Comparison of ENCODE assay signal across 8 cellular contexts in the genomic region with DNA sequence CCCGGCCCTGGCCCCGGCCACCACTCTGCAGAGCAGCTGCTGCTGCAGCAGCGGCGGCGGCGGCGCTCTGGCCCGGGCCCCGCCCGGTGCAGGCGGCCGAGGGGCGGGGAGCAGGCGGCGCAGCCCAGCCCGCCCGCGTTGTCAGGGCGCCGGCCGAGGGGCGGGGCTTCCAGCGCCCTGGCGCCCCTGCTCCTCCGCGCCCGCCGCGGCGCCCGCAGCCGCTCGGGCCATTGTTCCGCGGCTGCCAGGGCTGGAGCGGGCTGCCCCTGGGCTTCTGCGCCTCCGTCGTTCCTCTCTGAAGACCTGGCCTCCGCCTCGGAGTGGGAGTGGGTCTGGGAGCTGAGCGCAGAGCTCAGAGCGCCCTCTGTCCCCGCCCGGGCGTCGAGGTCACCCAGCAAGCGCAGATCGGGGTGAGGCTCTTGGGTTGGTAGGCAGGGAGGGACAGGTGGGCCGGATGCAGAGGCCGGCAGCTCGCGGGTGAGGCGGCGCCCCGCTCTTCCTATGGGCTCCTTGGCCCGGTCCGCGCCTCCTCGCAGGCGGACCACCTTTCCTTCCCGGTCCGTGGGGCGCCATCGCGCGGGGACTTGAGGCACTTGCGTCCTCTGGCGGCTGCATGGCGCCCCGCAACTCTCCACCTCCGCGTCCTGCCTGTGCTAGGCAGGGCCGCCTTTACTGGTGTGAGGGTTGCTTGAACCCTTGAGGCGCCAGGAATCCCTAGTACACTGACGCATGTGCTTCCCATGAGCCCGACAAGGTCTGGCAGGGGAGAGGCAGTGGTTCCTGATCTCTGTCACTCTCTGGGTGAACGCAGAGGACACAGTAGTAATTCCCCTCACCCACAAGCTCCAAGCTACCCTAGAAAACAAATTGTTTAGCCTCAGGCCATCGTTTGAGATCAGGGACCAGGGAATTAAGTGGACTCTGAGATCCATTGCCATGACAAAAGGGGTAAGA. TPM values are rescaled to one million over a fixed set of nuclear protein-coding genes. Genes with fewer than 3 reads are reported as not detected.
A peak's percentile ranks its signal among the peaks of the same experiment; 100 is the strongest.
DNase-seq lines count a peak whose midpoint lies in the region; ATAC-seq, FAIRE-seq and TF ChIP-seq lines count a peak whose summit lies in the region.

A gene with protein sequence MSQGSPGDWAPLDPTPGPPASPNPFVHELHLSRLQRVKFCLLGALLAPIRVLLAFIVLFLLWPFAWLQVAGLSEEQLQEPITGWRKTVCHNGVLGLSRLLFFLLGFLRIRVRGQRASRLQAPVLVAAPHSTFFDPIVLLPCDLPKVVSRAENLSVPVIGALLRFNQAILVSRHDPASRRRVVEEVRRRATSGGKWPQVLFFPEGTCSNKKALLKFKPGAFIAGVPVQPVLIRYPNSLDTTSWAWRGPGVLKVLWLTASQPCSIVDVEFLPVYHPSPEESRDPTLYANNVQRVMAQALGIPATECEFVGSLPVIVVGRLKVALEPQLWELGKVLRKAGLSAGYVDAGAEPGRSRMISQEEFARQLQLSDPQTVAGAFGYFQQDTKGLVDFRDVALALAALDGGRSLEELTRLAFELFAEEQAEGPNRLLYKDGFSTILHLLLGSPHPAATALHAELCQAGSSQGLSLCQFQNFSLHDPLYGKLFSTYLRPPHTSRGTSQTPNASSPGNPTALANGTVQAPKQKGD (minus strand): TSS at position 69 of the 954 bp plus-strand sequence. CDS start 96 bp downstream, outside the sequence.

- H3K9me3 ChIP-seq in keratinocyte (ENCODE audit: control insufficient read depth, low read depth, low read length), result no peaks in the 10 kb centered on the region

- in situ Hi-C loops in GM18951 (cut with MboI; ENCODE audit: low sequenced_read_pairs, unreplicated experiment), result loop anchor here (25.0 kb wide), 1 partner anchor 255 kb away; a partner anchor contains a TSS

- peak; percentile 82 for ATAC-seq in HG03175 (IDR thresholded peaks at IDR 0.05; ENCODE audit: unreplicated experiment)

- H3K4me2 ChIP-seq in keratinocyte (ENCODE audit: control insufficient read depth, extremely low read depth, insufficient read depth, low read depth, low read length), result peak within 1 kb of the TSS; percentile 87

- peak within 1 kb of the TSS; percentile 95 for H2AFZ ChIP-seq in keratinocyte (ENCODE audit: control insufficient read depth, low read length)

- H3K79me2 ChIP-seq in keratinocyte (ENCODE audit: control insufficient read depth, insufficient read depth, low read length), result peaks cover 24% of the 10 kb centered on the region

- H3K27ac ChIP-seq in keratinocyte (ENCODE audit: control insufficient read depth, insufficient read depth, low read length), result peak within 1 kb of the TSS; percentile 70

- TF ChIP-seq CTCF in AG10803 (conservative IDR thresholded peaks at IDR 0.05; ENCODE audit: low read length) (peak; percentile 73), keratinocyte (optimal IDR thresholded peaks at IDR 0.05 in 1 of 3, IDR thresholded peaks at IDR 0.05 in 1 of 3, conservative IDR thresholded peaks at IDR 0.05 in 1 of 3; ENCODE audit: extremely low read depth in 1 of 3, insufficient read depth in 2 of 3, low read length in 3 of 3) (peak; percentile 78 to 98 (median 95))

- H4K20me1 ChIP-seq in keratinocyte (ENCODE audit: control insufficient read depth, extremely low read depth, insufficient read depth, low read length), result no peaks in the 10 kb centered on the region

- dilution Hi-C loops in keratinocyte (cut with MboI; ENCODE audit: extremely low pct_ligation_motif_present, low sequenced_read_pairs), result no loop called here

- peak within 1 kb of the TSS; percentile 82 for H3K9ac ChIP-seq in keratinocyte (ENCODE audit: control insufficient read depth, extremely low read depth, insufficient read depth, low read length)

- H3K9me1 ChIP-seq in keratinocyte (ENCODE audit: control insufficient read depth, extremely low read depth, insufficient read depth, low read length), result no peaks in the 10 kb centered on the region

- DNase-seq in AG10803 (ENCODE audit: low read depth) (peak; percentile 83), NCI-H345 (lab: John Stamatoyannopoulos, UW) (peak; percentile 80), keratinocyte (ENCODE audit: low read depth, low spot score) (peak; percentile 45)
- peak; percentile 77 for DNase-seq in activated CD4-positive, CD25-positive, alpha-beta regulatory T cell treated with anti-CD3 and anti-CD28 coated beads, Interleukin-2, amount 50 U/mL, for 16 hours (ENCODE audit: low read depth, low spot score)
- peak; percentile 90 for DNase-seq in central memory CD4-positive, alpha-beta T cell
- peak; percentile 78 to 86 (median 81) for DNase-seq in stimulated activated CD4-positive, alpha-beta T cell treated with anti-CD3 and anti-CD28 coated beads, Interleukin-12 subunit alpha, Interleukin-12 subunit beta, amount 100 ng/mL, for 48 hours (ENCODE audit: low read depth in 2 of 3, low spot score in 1 of 3)

- peaks cover 15% of the 10 kb centered on the region for H3K4me1 ChIP-seq in keratinocyte (ENCODE audit: control insufficient read depth, extremely low read depth, insufficient read depth, low read length)

- peak; percentile 93 for TF ChIP-seq POLR2A in GM18951 (IDR thresholded peaks at IDR 0.05; ENCODE audit: extremely low read depth, insufficient read depth, insufficient read length)

- peak within 1 kb of the TSS; percentile 95 for H3K4me3 ChIP-seq in AG10803 (ENCODE audit: low read length)
- H3K4me3 ChIP-seq in keratinocyte (ENCODE audit: control insufficient read depth in 2 of 3, extremely low read depth in 1 of 3, insufficient read depth in 2 of 3, low read depth in 1 of 3, low read length in 3 of 3), result peak within 1 kb of the TSS; percentile 73 to 90 (median 80)

- peaks cover 7 to 23% of the 10 kb centered on the region in 2 experiments for H3K36me3 ChIP-seq in keratinocyte (ENCODE audit: control insufficient read depth in 2 of 2, extremely low read depth in 1 of 2, insufficient read depth in 2 of 2, low read length in 2 of 2)

- no peaks in the 10 kb centered on the region for H3K27me3 ChIP-seq in keratinocyte (ENCODE audit: control insufficient read depth, extremely low read depth, insufficient read depth, low read length)

- peak; percentile 56 for FAIRE-seq in keratinocyte (lab: Jason Lieb, UNC)

RNA-seq across cellular contexts. Expression of the gene that starts here (rescaled TPM):
- 43.3 to 61.3 TPM (median 53.6 TPM) in 3 replicates for polyA plus RNA-seq in keratinocyte
- polyA plus RNA-seq in keratinocyte (2011; ENCODE audit: low read depth), result 14.8 TPM
- polyA plus RNA-seq in keratinocyte (2011; cell fraction: cytosol; rRNA removed), result 28.7 and 40.6 TPM in 2 replicates
- polyA plus RNA-seq in keratinocyte (2011; cell fraction: nucleus; rRNA removed), result 166 and 200 TPM in 2 replicates
- polyA plus RNA-seq in keratinocyte (2012; ENCODE audit: low replicate concordance), result 29.2 and 35.2 TPM in 2 replicates
- polyA minus RNA-seq in keratinocyte, result 45.4 to 55.4 TPM (median 45.6 TPM) in 3 replicates
- 34.0 TPM for polyA minus RNA-seq in keratinocyte (2011; cell fraction: cytosol; rRNA and poly(A)+ RNA removed)
- polyA minus RNA-seq in keratinocyte (2011; cell fraction: nucleus; rRNA and poly(A)+ RNA removed), result 22.7 and 41.8 TPM in 2 replicates

Comparison
In these comparisons a context has a peak if more than half of its experiments do, and no peak if none do; other contexts are left out.
1. Peak in every context shown above with its lines: DNase-seq, ATAC-seq, H3K4me3 ChIP-seq and H3K27ac ChIP-seq.